8 cellular contexts compared by ENCODE assay signal in genomic region chr16:30193615-30194014, GRCh38. TPM values are rescaled to one million over a fixed set of nuclear protein-coding genes. Genes with fewer than 3 reads are reported as not detected.
DNase-seq lines count a peak whose midpoint lies in the region; ATAC-seq and TF ChIP-seq lines count a peak whose summit lies in the region.
"Not testable (repeated sequence)": the region's sequence is repeated elsewhere in the genome, so short reads cannot be mapped to it uniquely, and the experiment has no call there.

BOLA2B (minus strand) TSS chr16:30193666; CDS start chr16:30193595, 71 bp downstream.
SLX1A (plus strand) TSS chr16:30193875; CDS start chr16:30194085, 210 bp downstream.

- not testable (repeated sequence) for H3K36me3 ChIP-seq in mesodermal cell (ENCODE audit: control insufficient read depth, insufficient read depth, low read length)

- ATAC-seq in GM19467 (IDR thresholded peaks at IDR 0.05; ENCODE audit: unreplicated experiment) (peak; percentile 90), HG02981 (IDR thresholded peaks at IDR 0.05; ENCODE audit: unreplicated experiment) (peak; percentile 81)
- ATAC-seq in stimulated activated naive CD8-positive, alpha-beta T cell treated with anti-CD3 and anti-CD28 coated beads, Interleukin-15, Interleukin-2, amounts not matched to agents 100 U/mL and 50 U/mL, for 24 hours, result peak; percentile 90

- CTCF ChIA-PET in Calu3 (lab: Charles Lee); activated naive CD4-positive, alpha-beta T cell treated with anti-CD3 and anti-CD28 coated beads for 36 hours (lab: Charles Lee): not testable (repeated sequence)

- not testable (repeated sequence) for DNase-seq in Calu3; M059J (ENCODE audit: low read depth); activated naive CD4-positive, alpha-beta T cell treated with anti-CD3 and anti-CD28 coated beads for 36 hours; fibroblast of mammary gland (ENCODE audit: low read depth); stimulated activated naive CD8-positive, alpha-beta T cell treated with anti-CD3 and anti-CD28 coated beads, Interleukin-15, Interleukin-2, amounts not matched to agents 100 U/mL and 50 U/mL, for 24 hours

- H3K27ac Mint-ChIP-seq in Calu3 (ENCODE audit: unreplicated experiment); activated naive CD4-positive, alpha-beta T cell treated with anti-CD3 and anti-CD28 coated beads for 36 hours: not testable (repeated sequence)

- H3K27ac ChIP-seq in mesodermal cell (ENCODE audit: low read depth, low read length, severe bottlenecking), result not testable (repeated sequence)

- H3K4me3 ChIP-seq in fibroblast of mammary gland (ENCODE audit: control insufficient read depth, low read depth, low read length) (peak within 1 kb of the TSS; percentile 35), mesodermal cell (ENCODE audit: extremely low read depth, insufficient read depth, low read length, poor library complexity, severe bottlenecking) (peak within 1 kb of the TSS; percentile 32)

- intact Hi-C loops in Calu3 (cut with micrococcal nuclease; ENCODE audit: unreplicated experiment); activated naive CD4-positive, alpha-beta T cell treated with anti-CD3 and anti-CD28 coated beads for 36 hours (cut with micrococcal nuclease): not testable (repeated sequence)

- H3K4me1 ChIP-seq in mesodermal cell (ENCODE audit: control insufficient read depth, insufficient read depth, low read length, poor library complexity, severe bottlenecking), result not testable (repeated sequence)

- not testable (repeated sequence) for H3K9me3 ChIP-seq in mesodermal cell (ENCODE audit: control insufficient read depth, low read length)

- not testable (repeated sequence) for H3K9me3 Mint-ChIP-seq in Calu3 (ENCODE audit: low read depth, unreplicated experiment); activated naive CD4-positive, alpha-beta T cell treated with anti-CD3 and anti-CD28 coated beads for 36 hours

- H3K4me1 Mint-ChIP-seq in Calu3 (ENCODE audit: low read depth, unreplicated experiment); activated naive CD4-positive, alpha-beta T cell treated with anti-CD3 and anti-CD28 coated beads for 36 hours (ENCODE audit: low read depth): not testable (repeated sequence)

- H3K27me3 Mint-ChIP-seq in Calu3 (ENCODE audit: unreplicated experiment); activated naive CD4-positive, alpha-beta T cell treated with anti-CD3 and anti-CD28 coated beads for 36 hours (ENCODE audit: low read depth): not testable (repeated sequence)

- H3K36me3 Mint-ChIP-seq in Calu3 (ENCODE audit: insufficient read depth, unreplicated experiment); activated naive CD4-positive, alpha-beta T cell treated with anti-CD3 and anti-CD28 coated beads for 36 hours (ENCODE audit: low read depth): not testable (repeated sequence)

- not testable (repeated sequence) for H3K4me3 Mint-ChIP-seq in Calu3 (ENCODE audit: low read depth, unreplicated experiment); activated naive CD4-positive, alpha-beta T cell treated with anti-CD3 and anti-CD28 coated beads for 36 hours

- WGBS in mesodermal cell (ENCODE audit: insufficient coverage in 2 of 2), 2 experiments, result no CpG with 5 or more reads among the region's 34 CpGs

- BruUV-seq in Calu3 (replicated peaks; lab: Mats Ljungman, UMichigan), result not testable (repeated sequence)

- not testable (repeated sequence) for TF ChIP-seq CTCF in Calu3 (IDR thresholded peaks at IDR 0.05; ENCODE audit: unreplicated experiment); fibroblast of mammary gland (conservative IDR thresholded peaks at IDR 0.05; ENCODE audit: control insufficient read depth, insufficient read depth, low read depth, low read length)

RNA-seq across cellular contexts. Expression of gene BOLA2B, which starts in this region (rescaled TPM):
- total RNA-seq in Calu3 (2022), result 166 and 171 TPM in 2 replicates
- 397 and 526 TPM in 2 replicates for total RNA-seq in M059J (2014; rRNA removed; shearing (Covaris generic))
- total RNA-seq in activated naive CD4-positive, alpha-beta T cell treated with anti-CD3 and anti-CD28 coated beads for 36 hours, result 100 to 1,000 TPM; 160 to 173 TPM
- 78.4 TPM for polyA plus RNA-seq in mesodermal cell (2013, experiment 1 of 2)
- polyA plus RNA-seq in mesodermal cell (2013, experiment 2 of 2), result 65.3 TPM

RNA-seq across cellular contexts. Expression of gene SLX1A, which starts in this region (rescaled TPM):
- total RNA-seq in Calu3 (2022), result 45.0 and 71.1 TPM in 2 replicates
- total RNA-seq in M059J (2014; rRNA removed; shearing (Covaris generic)), result 46.2 and 48.2 TPM in 2 replicates
- total RNA-seq in activated naive CD4-positive, alpha-beta T cell treated with anti-CD3 and anti-CD28 coated beads for 36 hours, result 10 to 100 TPM; 35.4 to 42.5 TPM
- polyA plus RNA-seq in mesodermal cell (2013, experiment 1 of 2), result 7.2 TPM
- 6.2 TPM for polyA plus RNA-seq in mesodermal cell (2013, experiment 2 of 2)
